29 cellular contexts compared by ENCODE assay signal in the genomic region with DNA sequence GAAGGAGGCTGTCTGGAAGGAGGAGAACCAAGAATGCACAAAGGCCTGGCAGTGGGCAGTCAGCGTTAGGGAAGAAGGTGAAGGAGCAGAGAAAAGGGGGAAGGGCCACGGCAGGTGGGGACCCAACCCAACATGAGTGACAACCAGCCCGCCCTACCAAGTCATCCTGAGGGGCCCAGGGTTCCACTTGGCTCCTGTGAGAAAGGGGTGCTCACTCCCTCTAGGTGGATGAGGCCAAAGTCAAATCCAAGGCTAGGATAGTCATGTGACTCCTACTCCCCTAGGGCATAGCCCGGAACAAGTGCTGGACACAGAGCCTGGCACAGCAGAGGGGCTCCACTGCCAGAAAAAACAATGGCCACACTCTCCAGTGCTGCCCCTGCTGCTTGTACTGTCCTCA. TPM values are rescaled to one million over a fixed set of nuclear protein-coding genes. Genes with fewer than 3 reads are reported as not detected.
"Had no signal": no experiment of that assay in that cellular context is flagged by ENCODE, and none has a peak within 500 bp of the region (broad histone marks: within the 10 kb centered on the region; RNA-seq: fewer than 3 reads in every experiment).

No MANE protein-coding gene starts in this region.

- H3K9me3 ChIP-seq: gastroesophageal sphincter, heart left ventricle, mucosa of descending colon, ovary, psoas muscle, sigmoid colon, testis, tibial artery, upper lobe of left lung had no signal

- H3K36me3 ChIP-seq: gastroesophageal sphincter, heart left ventricle, ovary, sigmoid colon, tibial artery, upper lobe of left lung had no signal

- H2AFZ ChIP-seq: hepatocyte had no signal

- H3K27me3 Mint-ChIP-seq: memory B cell; natural killer cell treated with Interleukin-12 subunit alpha and Interleukin-12 subunit beta and Interleukin-15 and Interleukin-18, amount 100 ng/mL, for 72 hours; stimulated activated memory B cell treated with anti-CD40 and anti-IgM and Interleukin-4, amounts not matched to agents 10 μg/mL and 1 μg/mL and 100 μg/mL, for 72 hours had no signal

- H3K4me3 ChIP-seq: gastroesophageal sphincter, heart left ventricle, hepatocyte, lung, mucosa of descending colon, ovary, psoas muscle, sigmoid colon, testis, tibial artery, upper lobe of left lung had no signal

- H3K27ac Mint-ChIP-seq: memory B cell; natural killer cell treated with Interleukin-12 subunit alpha and Interleukin-12 subunit beta and Interleukin-15 and Interleukin-18, amount 100 ng/mL, for 72 hours; stimulated activated memory B cell treated with anti-CD40 and anti-IgM and Interleukin-4, amounts not matched to agents 10 μg/mL and 1 μg/mL and 100 μg/mL, for 72 hours had no signal

- H3K4me1 ChIP-seq: foreskin keratinocyte had no signal

- DNase-seq: cortex of kidney; foreskin keratinocyte; heart left ventricle; mucosa of descending colon; naive B cell; ovary; right cardiac atrium; sigmoid colon; stimulated activated CD4-positive, alpha-beta T cell treated with anti-CD3 and anti-CD28 coated beads, Interleukin-4, amount 100 ng/mL, for 4 hours; stimulated activated naive CD8-positive, alpha-beta T cell treated with anti-CD3 and anti-CD28 coated beads, Interleukin-15, Interleukin-2, amounts not matched to agents 100 U/mL and 50 U/mL, for 24 hours; testis; tibial artery; upper lobe of left lung had no signal

- H3K36me3 Mint-ChIP-seq: memory B cell; naive B cell; natural killer cell treated with Interleukin-12 subunit alpha and Interleukin-12 subunit beta and Interleukin-15 and Interleukin-18, amount 100 ng/mL, for 72 hours; stimulated activated memory B cell treated with anti-CD40 and anti-IgM and Interleukin-4, amounts not matched to agents 10 μg/mL and 1 μg/mL and 100 μg/mL, for 72 hours had no signal

- H3K27ac ChIP-seq: epithelial cell of prostate, foreskin keratinocyte, gastroesophageal sphincter, heart left ventricle, hepatocyte, ovary, psoas muscle, sigmoid colon, testis, tibial artery, upper lobe of left lung had no signal

- ATAC-seq: esophagus mucosa; foreskin keratinocyte; gastroesophageal sphincter; heart left ventricle; left lobe of liver; mucosa of descending colon; natural killer cell treated with Interleukin-12 subunit alpha and Interleukin-12 subunit beta and Interleukin-15 and Interleukin-18, amount 100 ng/mL, for 72 hours; psoas muscle; right cardiac atrium; stimulated activated memory B cell treated with anti-CD40 and anti-IgM and Interleukin-4, amounts not matched to agents 10 μg/mL and 1 μg/mL and 100 μg/mL, for 72 hours; stimulated activated naive CD8-positive, alpha-beta T cell treated with anti-CD3 and anti-CD28 coated beads, Interleukin-15, Interleukin-2, amounts not matched to agents 100 U/mL and 50 U/mL, for 24 hours had no signal

- H3K4me3 Mint-ChIP-seq: memory B cell; natural killer cell treated with Interleukin-12 subunit alpha and Interleukin-12 subunit beta and Interleukin-15 and Interleukin-18, amount 100 ng/mL, for 72 hours; stimulated activated memory B cell treated with anti-CD40 and anti-IgM and Interleukin-4, amounts not matched to agents 10 μg/mL and 1 μg/mL and 100 μg/mL, for 72 hours had no signal

- FAIRE-seq: kidney, urothelium cell line had no signal

- H3K4me2 ChIP-seq: hepatocyte had no signal

- H3K9me3 Mint-ChIP-seq: memory B cell; natural killer cell treated with Interleukin-12 subunit alpha and Interleukin-12 subunit beta and Interleukin-15 and Interleukin-18, amount 100 ng/mL, for 72 hours; stimulated activated memory B cell treated with anti-CD40 and anti-IgM and Interleukin-4, amounts not matched to agents 10 μg/mL and 1 μg/mL and 100 μg/mL, for 72 hours had no signal

- H3K27me3 ChIP-seq: foreskin keratinocyte, gastroesophageal sphincter, heart left ventricle, hepatocyte, ovary, sigmoid colon, testis, tibial artery, upper lobe of left lung had no signal

RNA-seq across cellular contexts. Expression of gene TSSK2, which starts 6.7 kb away (rescaled TPM):
- total RNA-seq: dermis microvascular lymphatic vessel endothelial cell, esophagus mucosa, foreskin keratinocyte, hepatocyte, kidney, left lobe of liver, mucosa of descending colon, ovary, renal cortical epithelial cell, right cardiac atrium, sigmoid colon, skeletal muscle tissue, upper lobe of left lung had no signal
- polyA plus RNA-seq: foreskin keratinocyte, hepatocyte, liver had no signal

RNA-seq across cellular contexts. Expression of gene GSC2, which starts 25.7 kb away (rescaled TPM):
- total RNA-seq: dermis microvascular lymphatic vessel endothelial cell; esophagus mucosa; foreskin keratinocyte; gastroesophageal sphincter; heart left ventricle; hepatocyte; kidney; left lobe of liver; liver; lung; mucosa of descending colon; natural killer cell treated with Interleukin-12 subunit alpha and Interleukin-12 subunit beta and Interleukin-15 and Interleukin-18, amount 100 ng/mL, for 72 hours; ovary; psoas muscle; renal cortical epithelial cell; right cardiac atrium; sigmoid colon; skeletal muscle tissue; upper lobe of left lung had no signal
- polyA plus RNA-seq: foreskin keratinocyte, heart left ventricle, hepatocyte, liver, lung, ovary, psoas muscle, right cardiac atrium, sigmoid colon had no signal
